Comparison of ENCODE assay signal across 8 cellular contexts in the genomic region with DNA sequence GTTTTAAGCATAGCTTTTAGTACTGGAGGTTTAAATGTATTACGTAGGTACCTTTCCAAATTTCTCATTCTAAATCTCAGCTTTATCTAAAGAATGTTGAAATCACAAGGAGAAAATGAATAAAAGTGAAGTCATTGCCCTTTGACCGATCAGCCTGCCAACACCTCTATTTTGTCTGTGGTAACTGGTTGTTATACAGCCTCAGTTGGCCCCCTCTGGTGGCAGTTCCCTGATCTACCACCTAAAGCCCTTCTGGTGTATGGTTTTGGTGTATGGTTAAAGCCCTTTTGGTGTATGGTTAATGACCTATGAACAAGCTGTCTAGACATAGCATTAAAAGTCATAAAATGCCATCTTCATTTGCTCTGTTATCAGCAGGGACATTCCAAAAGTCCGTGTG.
DNase-seq lines count a peak whose midpoint lies in the region; ATAC-seq, FAIRE-seq and TF ChIP-seq lines count a peak whose summit lies in the region.

No MANE protein-coding gene starts in this region.

- no peak overlapping the region for H3K9ac ChIP-seq in K562 (ENCODE audit: insufficient read depth in 1 of 2, low read depth in 2 of 2, low read length in 2 of 2)

- in situ Hi-C loops in K562 (cut with MboI): no loop called here

- no peak for DNase-seq in GM12864 (ENCODE audit: low read depth)
- peak; percentile 10 for DNase-seq in NCI-H146 treated with DMSO at 0.1 percent for 48 hours (lab: John Stamatoyannopoulos, UW; ENCODE audit: unreplicated experiment)
- DNase-seq in K562 (ENCODE audit: extremely low read depth in 1 of 4, low spot score in 3 of 4): peak in 3 of 4 experiments; percentile 7 to 19 (median 13)
- peak in 1 of 2 donors; percentile 38 for DNase-seq in left lung
- no peak for DNase-seq in NK-92 treated with Interleukin-12 subunit alpha and Interleukin-12 subunit beta, amount 100 ng/mL, for 24 hours (lab: John Stamatoyannopoulos, UW)
- DNase-seq in middle frontal gyrus (ENCODE audit: extremely low spot score, low spot score): no peak

- BruUV-seq in K562 (replicated peaks; lab: Mats Ljungman, UMichigan): no TSS peak

- peak; percentile 84 for ATAC-seq in HG02623 (IDR thresholded peaks at IDR 0.05; ENCODE audit: unreplicated experiment)
- ATAC-seq in K562: no peak
- ATAC-seq in left lung: peak; percentile 95

- H3K27ac ChIP-seq in 22Rv1 (no peak overlapping the region), K562 (ENCODE audit: extremely low read depth, low read depth, low read length) (no peak overlapping the region), left lung (no peak overlapping the region)

- TF ChIP-seq EP300 in K562 (IDR thresholded peaks at IDR 0.05; ENCODE audit: low read length): no peak

- no peaks in the 10 kb centered on the region for H3K79me2 ChIP-seq in K562 (ENCODE audit: control insufficient read depth, insufficient read depth, low read length)

- TF ChIP-seq CTCF in 22Rv1 (IDR thresholded peaks at IDR 0.05): peak; percentile 80
- TF ChIP-seq CTCF in GM12864 (IDR thresholded peaks at IDR 0.05; ENCODE audit: low read depth, low read length, missing control alignments): peak; percentile 64
- no peak for TF ChIP-seq CTCF in K562 (IDR thresholded peaks at IDR 0.05 in 2 of 3, conservative IDR thresholded peaks at IDR 0.05 in 1 of 3; ENCODE audit: insufficient read depth in 2 of 3, low read depth in 1 of 3, low read length in 3 of 3)
- peak; percentile 43 to 51 for TF ChIP-seq CTCF in left lung (IDR thresholded peaks at IDR 0.05)

- no peaks in the 10 kb centered on the region for H3K36me3 ChIP-seq in K562 (ENCODE audit: control insufficient read depth, insufficient read depth, low read length)
- H3K36me3 ChIP-seq in left lung: no peaks in the 10 kb centered on the region

- H4K20me1 ChIP-seq in K562 (replicated peaks; ENCODE audit: control insufficient read depth, insufficient read depth, low read length): no peaks in the 10 kb centered on the region

- no peak overlapping the region for H3K4me2 ChIP-seq in K562 (ENCODE audit: insufficient read depth, low read length)

- H3K4me1 ChIP-seq in K562 (replicated peaks in 1 of 2; ENCODE audit: control insufficient read depth in 2 of 2, insufficient read depth in 2 of 2, low read length in 2 of 2) (no peaks in the 10 kb centered on the region), left lung (no peaks in the 10 kb centered on the region)

- no peaks in the 10 kb centered on the region for H3K9me1 ChIP-seq in K562 (ENCODE audit: control insufficient read depth, insufficient read depth, low read length)

- no peak for TF ChIP-seq POLR2A in K562 (conservative IDR thresholded peaks at IDR 0.05)

- H2AFZ ChIP-seq in K562 (ENCODE audit: low read depth, low read length): no peak overlapping the region

- intact Hi-C loops in K562 (cut with micrococcal nuclease): no loop called here
- intact Hi-C loops in left lung (cut with DNase I): no loop called here

- POLR2A ChIA-PET in K562 (lab: Yijun Ruan, JAX): no interaction called here

- no peak for FAIRE-seq in K562 (lab: Jason Lieb, UNC)

- 2% methylated on average over 3 of the region's 3 CpGs for WGBS in K562 (ENCODE audit: insufficient coverage, low coverage, missing lambda C conversion rate)

- H3K27me3 ChIP-seq in K562 (ENCODE audit: control insufficient read depth in 2 of 2, insufficient read depth in 2 of 2, low read length in 2 of 2): no peaks in the 10 kb centered on the region
- no peaks in the 10 kb centered on the region for H3K27me3 ChIP-seq in left lung

- H3K4me3 ChIP-seq in GM12864 (ENCODE audit: low read depth, low read length) (no peak overlapping the region), K562 (no peak overlapping the region), left lung (no peak overlapping the region)

- TF ChIP-seq RAD21 in K562 (CRISPR knock-in tag; conservative IDR thresholded peaks at IDR 0.05 in 1 of 2, IDR thresholded peaks at IDR 0.05 in 1 of 2): no peak

- CTCF ChIA-PET in K562 (lab: Yijun Ruan, JAX; ENCODE audit: low intra/inter-chr PET ratio): no interaction called here

- H3K9me3 ChIP-seq in K562 (replicated peaks; ENCODE audit: control insufficient read depth, insufficient read depth, low read depth, low read length): no peaks in the 10 kb centered on the region
- H3K9me3 ChIP-seq in left lung: peaks cover 0 to 7% of the 10 kb centered on the region in 2 donors

TF ChIP-seq in K562, 482 proteins besides CTCF, POLR2A, EP300 and RAD21 (continues in another document):
- TF ChIP-seq SMC3 (conservative IDR thresholded peaks at IDR 0.05; ENCODE audit: insufficient read depth, low read depth, low read length) (no peak), ZNF668 (CRISPR knock-in tag; IDR thresholded peaks at IDR 0.05) (no peak), ETS2 (tag; IDR thresholded peaks at IDR 0.05; ENCODE audit: borderline replicate concordance, poor library complexity, severe bottlenecking) (no peak), ZNF224 (CRISPR knock-in tag; IDR thresholded peaks at IDR 0.05) (no peak), ESRRB (CRISPR knock-in tag; IDR thresholded peaks at IDR 0.05; ENCODE audit: borderline replicate concordance) (no peak), ZNF140 (CRISPR knock-in tag; IDR thresholded peaks at IDR 0.05) (no peak), YY1 (IDR thresholded peaks at IDR 0.05; ENCODE audit: borderline replicate concordance in 1 of 3, control insufficient read depth in 1 of 3, extremely low read depth in 1 of 3, insufficient read depth in 3 of 3, insufficient read length in 1 of 3, insufficient replicate concordance in 2 of 3, low read depth in 1 of 3, low read length in 2 of 3) (no peak), WHSC1 (IDR thresholded peaks at IDR 0.05; ENCODE audit: low read length) (no peak), ARID2 (IDR thresholded peaks at IDR 0.05) (no peak), ZFPM2 (CRISPR knock-in tag; IDR thresholded peaks at IDR 0.05) (no peak), TFAM (CRISPR knock-in tag; conservative IDR thresholded peaks at IDR 0.05) (no peak)
- TF ChIP-seq, protein P1, sequence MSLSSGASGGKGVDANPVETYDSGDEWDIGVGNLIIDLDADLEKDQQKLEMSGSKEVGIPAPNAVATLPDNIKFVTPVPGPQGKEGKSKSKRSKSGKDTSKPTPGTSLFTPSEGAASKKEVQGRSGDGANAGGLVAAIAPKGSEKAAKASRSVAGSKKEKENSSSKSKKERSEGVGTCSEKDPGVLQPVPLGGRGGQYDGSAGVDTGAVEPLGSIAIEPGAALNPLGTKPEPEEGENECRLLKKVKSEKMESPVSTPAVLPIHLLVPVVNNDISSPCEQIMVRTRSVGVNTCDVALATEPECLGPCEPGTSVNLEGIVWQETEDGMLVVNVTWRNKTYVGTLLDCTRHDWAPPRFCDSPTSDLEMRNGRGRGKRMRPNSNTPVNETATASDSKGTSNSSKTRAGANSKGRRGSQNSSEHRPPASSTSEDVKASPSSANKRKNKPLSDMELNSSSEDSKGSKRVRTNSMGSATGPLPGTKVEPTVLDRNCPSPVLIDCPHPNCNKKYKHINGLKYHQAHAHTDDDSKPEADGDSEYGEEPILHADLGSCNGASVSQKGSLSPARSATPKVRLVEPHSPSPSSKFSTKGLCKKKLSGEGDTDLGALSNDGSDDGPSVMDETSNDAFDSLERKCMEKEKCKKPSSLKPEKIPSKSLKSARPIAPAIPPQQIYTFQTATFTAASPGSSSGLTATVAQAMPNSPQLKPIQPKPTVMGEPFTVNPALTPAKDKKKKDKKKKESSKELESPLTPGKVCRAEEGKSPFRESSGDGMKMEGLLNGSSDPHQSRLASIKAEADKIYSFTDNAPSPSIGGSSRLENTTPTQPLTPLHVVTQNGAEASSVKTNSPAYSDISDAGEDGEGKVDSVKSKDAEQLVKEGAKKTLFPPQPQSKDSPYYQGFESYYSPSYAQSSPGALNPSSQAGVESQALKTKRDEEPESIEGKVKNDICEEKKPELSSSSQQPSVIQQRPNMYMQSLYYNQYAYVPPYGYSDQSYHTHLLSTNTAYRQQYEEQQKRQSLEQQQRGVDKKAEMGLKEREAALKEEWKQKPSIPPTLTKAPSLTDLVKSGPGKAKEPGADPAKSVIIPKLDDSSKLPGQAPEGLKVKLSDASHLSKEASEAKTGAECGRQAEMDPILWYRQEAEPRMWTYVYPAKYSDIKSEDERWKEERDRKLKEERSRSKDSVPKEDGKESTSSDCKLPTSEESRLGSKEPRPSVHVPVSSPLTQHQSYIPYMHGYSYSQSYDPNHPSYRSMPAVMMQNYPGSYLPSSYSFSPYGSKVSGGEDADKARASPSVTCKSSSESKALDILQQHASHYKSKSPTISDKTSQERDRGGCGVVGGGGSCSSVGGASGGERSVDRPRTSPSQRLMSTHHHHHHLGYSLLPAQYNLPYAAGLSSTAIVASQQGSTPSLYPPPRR (CRISPR knock-in tag; IDR thresholded peaks at IDR 0.05; ENCODE audit: borderline replicate concordance): no peak
- TF ChIP-seq, protein P2, sequence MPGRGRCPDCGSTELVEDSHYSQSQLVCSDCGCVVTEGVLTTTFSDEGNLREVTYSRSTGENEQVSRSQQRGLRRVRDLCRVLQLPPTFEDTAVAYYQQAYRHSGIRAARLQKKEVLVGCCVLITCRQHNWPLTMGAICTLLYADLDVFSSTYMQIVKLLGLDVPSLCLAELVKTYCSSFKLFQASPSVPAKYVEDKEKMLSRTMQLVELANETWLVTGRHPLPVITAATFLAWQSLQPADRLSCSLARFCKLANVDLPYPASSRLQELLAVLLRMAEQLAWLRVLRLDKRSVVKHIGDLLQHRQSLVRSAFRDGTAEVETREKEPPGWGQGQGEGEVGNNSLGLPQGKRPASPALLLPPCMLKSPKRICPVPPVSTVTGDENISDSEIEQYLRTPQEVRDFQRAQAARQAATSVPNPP (IDR thresholded peaks at IDR 0.05; ENCODE audit: borderline replicate concordance, insufficient read depth, insufficient read length): no peak
- TF ChIP-seq, protein P3, sequence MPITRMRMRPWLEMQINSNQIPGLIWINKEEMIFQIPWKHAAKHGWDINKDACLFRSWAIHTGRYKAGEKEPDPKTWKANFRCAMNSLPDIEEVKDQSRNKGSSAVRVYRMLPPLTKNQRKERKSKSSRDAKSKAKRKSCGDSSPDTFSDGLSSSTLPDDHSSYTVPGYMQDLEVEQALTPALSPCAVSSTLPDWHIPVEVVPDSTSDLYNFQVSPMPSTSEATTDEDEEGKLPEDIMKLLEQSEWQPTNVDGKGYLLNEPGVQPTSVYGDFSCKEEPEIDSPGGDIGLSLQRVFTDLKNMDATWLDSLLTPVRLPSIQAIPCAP (CRISPR knock-in tag; IDR thresholded peaks at IDR 0.05; ENCODE audit: borderline replicate concordance): no peak
- TF ChIP-seq, protein P4, sequence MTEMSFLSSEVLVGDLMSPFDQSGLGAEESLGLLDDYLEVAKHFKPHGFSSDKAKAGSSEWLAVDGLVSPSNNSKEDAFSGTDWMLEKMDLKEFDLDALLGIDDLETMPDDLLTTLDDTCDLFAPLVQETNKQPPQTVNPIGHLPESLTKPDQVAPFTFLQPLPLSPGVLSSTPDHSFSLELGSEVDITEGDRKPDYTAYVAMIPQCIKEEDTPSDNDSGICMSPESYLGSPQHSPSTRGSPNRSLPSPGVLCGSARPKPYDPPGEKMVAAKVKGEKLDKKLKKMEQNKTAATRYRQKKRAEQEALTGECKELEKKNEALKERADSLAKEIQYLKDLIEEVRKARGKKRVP (CRISPR knock-in tag; IDR thresholded peaks at IDR 0.05): no peak

Comparison
In these comparisons a context has a peak if more than half of its experiments do, and no peak if none do; other contexts are left out.
1. CTCF ChIP-seq: peak in 22Rv1 (single experiment), GM12864 (single experiment) and left lung (2 of 2); none in K562 (0 of 3).
2. DNase-seq: peak in NCI-H146 treated with DMSO at 0.1 percent for 48 hours (single experiment) and K562 (3 of 4); none in GM12864 (single experiment), NK-92 treated with Interleukin-12 subunit alpha and Interleukin-12 subunit beta, amount 100 ng/mL, for 24 hours (single experiment) and middle frontal gyrus (single experiment).